26 cellular contexts compared by ENCODE assay signal in the genomic region with DNA sequence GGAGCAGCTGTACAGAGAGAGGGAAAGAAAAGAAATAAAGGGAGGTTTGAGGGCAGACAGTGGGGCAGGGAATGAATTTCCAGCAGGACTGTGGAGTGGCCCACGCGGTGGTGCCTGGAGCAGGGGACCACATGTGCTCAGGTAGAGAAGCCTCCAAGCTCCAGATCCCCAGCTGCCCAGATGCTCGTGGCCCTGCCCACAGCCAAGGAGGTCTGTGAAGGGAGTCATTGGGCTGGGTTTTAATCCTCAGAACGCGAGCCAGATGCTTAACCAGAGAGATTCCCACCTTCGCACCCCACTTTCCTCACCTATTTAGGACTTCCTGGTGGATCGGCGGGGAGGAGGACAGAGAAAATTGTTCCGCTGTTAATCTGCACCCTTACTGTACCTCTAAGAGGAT.
"Had no signal": no experiment of that assay in that cellular context is flagged by ENCODE, and none has a peak within 500 bp of the region (broad histone marks: within the 10 kb centered on the region; RNA-seq: fewer than 3 reads in every experiment).

No MANE protein-coding gene starts in this region.

- H3K27ac Mint-ChIP-seq: dendritic cell treated with granulocyte-macrophage colony-stimulating factor and Interleukin-4, amounts not matched to agents 40 ng/mL and 50 ng/mL, for 4 days; endodermal cell; immature natural killer cell; natural killer cell; stimulated activated naive B cell treated with anti-CD40 and anti-IgM and Interleukin-4, amounts not matched to agents 10 μg/mL and 1 μg/mL and 100 μg/mL, for 72 hours; stimulated activated naive CD8-positive, alpha-beta T cell treated with anti-CD3 and anti-CD28 coated beads, Interleukin-15, Interleukin-2, amounts not matched to agents 100 ng/mL and 50 ng/mL, for 24 hours had no signal

- H3K9me3 ChIP-seq: gastrocnemius medialis, lower lobe of right lung, neutrophil, pancreas, right atrium auricular region, spleen, thoracic aorta, tibial nerve, upper lobe of left lung had no signal

- H3K4me1 ChIP-seq: gastrocnemius medialis, lower lobe of right lung, pancreas, right atrium auricular region, spleen, upper lobe of left lung had no signal

- ATAC-seq: esophagus mucosa; gastrocnemius medialis; left ventricle myocardium superior; lower lobe of right lung; natural killer cell; pancreas; stimulated activated naive B cell treated with anti-CD40 and anti-IgM and Interleukin-4, amounts not matched to agents 10 μg/mL and 1 μg/mL and 100 μg/mL, for 72 hours had no signal

- H3K27ac ChIP-seq: epithelial cell of prostate, gastrocnemius medialis, lower lobe of right lung, neutrophil, pancreas, right atrium auricular region, skin epidermis, spleen, thoracic aorta, tibial nerve, upper lobe of left lung had no signal

- H3K36me3 Mint-ChIP-seq: natural killer cell; stimulated activated naive B cell treated with anti-CD40 and anti-IgM and Interleukin-4, amounts not matched to agents 10 μg/mL and 1 μg/mL and 100 μg/mL, for 72 hours had no signal

- H3K36me3 ChIP-seq: gastrocnemius medialis, lower lobe of right lung, neutrophil, pancreas, right atrium auricular region, spleen, thoracic aorta, tibial nerve, upper lobe of left lung had no signal

- H3K27me3 ChIP-seq: gastrocnemius medialis, neutrophil, pancreas, right atrium auricular region, spleen, tibial nerve, upper lobe of left lung had no signal

- H3K4me3 ChIP-seq: gastrocnemius medialis, lower lobe of right lung, pancreas, right atrium auricular region, skin epidermis, spleen, thoracic aorta, tibial nerve, upper lobe of left lung had no signal

- H3K27me3 Mint-ChIP-seq: dendritic cell treated with granulocyte-macrophage colony-stimulating factor and Interleukin-4, amounts not matched to agents 40 ng/mL and 50 ng/mL, for 4 days; stimulated activated naive B cell treated with anti-CD40 and anti-IgM and Interleukin-4, amounts not matched to agents 10 μg/mL and 1 μg/mL and 100 μg/mL, for 72 hours; stimulated activated naive CD8-positive, alpha-beta T cell treated with anti-CD3 and anti-CD28 coated beads, Interleukin-15, Interleukin-2, amounts not matched to agents 100 ng/mL and 50 ng/mL, for 24 hours had no signal

- H3K4me3 Mint-ChIP-seq: dendritic cell treated with granulocyte-macrophage colony-stimulating factor and Interleukin-4, amounts not matched to agents 40 ng/mL and 50 ng/mL, for 4 days; endodermal cell; immature natural killer cell; natural killer cell; stimulated activated naive B cell treated with anti-CD40 and anti-IgM and Interleukin-4, amounts not matched to agents 10 μg/mL and 1 μg/mL and 100 μg/mL, for 72 hours; stimulated activated naive CD8-positive, alpha-beta T cell treated with anti-CD3 and anti-CD28 coated beads, Interleukin-15, Interleukin-2, amounts not matched to agents 100 ng/mL and 50 ng/mL, for 24 hours had no signal

- H3K9me3 Mint-ChIP-seq: dendritic cell treated with granulocyte-macrophage colony-stimulating factor and Interleukin-4, amounts not matched to agents 40 ng/mL and 50 ng/mL, for 4 days; endodermal cell; natural killer cell; stimulated activated naive B cell treated with anti-CD40 and anti-IgM and Interleukin-4, amounts not matched to agents 10 μg/mL and 1 μg/mL and 100 μg/mL, for 72 hours had no signal

- H3K4me1 Mint-ChIP-seq: endodermal cell; immature natural killer cell; natural killer cell; stimulated activated naive B cell treated with anti-CD40 and anti-IgM and Interleukin-4, amounts not matched to agents 10 μg/mL and 1 μg/mL and 100 μg/mL, for 72 hours had no signal

- DNase-seq: cerebellar nuclear complex; effector CD8-positive, alpha-beta T cell; endodermal cell; foreskin fibroblast; gastrocnemius medialis; head of caudate nucleus; hippocampal formation; immature natural killer cell; islet precursor cell; left ventricle myocardium superior; lower lobe of right lung; natural killer cell; pancreas; spleen; stimulated activated CD4-positive, alpha-beta T cell treated with anti-CD3 and anti-CD28 coated beads, Interleukin-4, amount 100 ng/mL, for 4 hours; stimulated activated naive B cell treated with anti-CD40 and anti-IgM and Interleukin-4, amounts not matched to agents 10 μg/mL and 1 μg/mL and 100 μg/mL, for 72 hours; upper lobe of left lung had no signal
